Comparison of ENCODE assay signal across 15 cellular contexts in the genomic region with DNA sequence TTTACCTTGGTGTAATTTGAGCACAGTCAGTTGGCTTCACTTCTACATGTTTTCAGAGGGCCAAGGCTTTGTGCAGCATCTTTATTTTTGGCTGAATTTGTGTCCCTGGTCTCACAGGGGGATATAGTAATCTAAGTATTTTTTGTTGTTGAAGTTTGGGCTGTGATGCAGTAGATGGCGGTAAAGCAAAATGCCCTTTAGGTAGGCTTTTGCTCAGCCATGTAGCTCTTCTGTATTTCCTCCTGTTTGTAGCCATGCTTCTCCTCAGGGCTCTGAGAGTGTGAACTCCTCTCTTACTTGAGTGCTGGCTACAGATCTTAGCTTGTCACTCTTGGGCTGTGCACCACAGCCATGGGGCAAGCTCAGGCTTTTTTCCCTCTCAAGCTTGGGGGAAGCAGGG.
DNase-seq lines count a peak whose midpoint lies in the region; ATAC-seq and TF ChIP-seq lines count a peak whose summit lies in the region.
"Had no signal": no experiment of that assay in that cellular context is flagged by ENCODE, and none has a peak within 500 bp of the region (broad histone marks: within the 10 kb centered on the region; RNA-seq: fewer than 3 reads in every experiment).

No MANE protein-coding gene starts in this region.

- H3K27ac Mint-ChIP-seq in natural killer cell treated with Interleukin-12 subunit alpha and Interleukin-12 subunit beta and Interleukin-15 and Interleukin-18, amount 100 ng/mL, for 72 hours, result no peak overlapping the region
- H3K27ac Mint-ChIP-seq: activated CD4-positive, alpha-beta T cell treated with anti-CD3 and anti-CD28 coated beads, Interleukin-2, amount 10 ng/mL, durations not matched to agents 24 days and 14 days had no signal

- no peak overlapping the region for H3K4me3 Mint-ChIP-seq in natural killer cell treated with Interleukin-12 subunit alpha and Interleukin-12 subunit beta and Interleukin-15 and Interleukin-18, amount 100 ng/mL, for 72 hours
- H3K4me3 Mint-ChIP-seq: activated CD4-positive, alpha-beta T cell treated with anti-CD3 and anti-CD28 coated beads, Interleukin-2, amount 10 ng/mL, durations not matched to agents 24 days and 14 days had no signal

- no peaks in the 10 kb centered on the region for H3K27me3 Mint-ChIP-seq in natural killer cell treated with Interleukin-12 subunit alpha and Interleukin-12 subunit beta and Interleukin-15 and Interleukin-18, amount 100 ng/mL, for 72 hours
- H3K27me3 Mint-ChIP-seq: activated CD4-positive, alpha-beta T cell treated with anti-CD3 and anti-CD28 coated beads, Interleukin-2, amount 10 ng/mL, durations not matched to agents 24 days and 14 days had no signal

- no peak for TF ChIP-seq POLR2A in NB4 (IDR thresholded peaks at IDR 0.05; ENCODE audit: extremely low read depth, insufficient read length)

- no peaks in the 10 kb centered on the region for H3K36me3 Mint-ChIP-seq in natural killer cell treated with Interleukin-12 subunit alpha and Interleukin-12 subunit beta and Interleukin-15 and Interleukin-18, amount 100 ng/mL, for 72 hours

- peak; percentile 9 to 40 for ATAC-seq in natural killer cell treated with Interleukin-12 subunit alpha and Interleukin-12 subunit beta and Interleukin-15 and Interleukin-18, amount 100 ng/mL, for 72 hours
- ATAC-seq in GM19463 (IDR thresholded peaks at IDR 0.05; ENCODE audit: unreplicated experiment), result no peak
- no peak for ATAC-seq in HG03571 (IDR thresholded peaks at IDR 0.05; ENCODE audit: unreplicated experiment)
- ATAC-seq: mucosa of descending colon had no signal

- no peak overlapping the region for H3K4me3 ChIP-seq in NB4 (ENCODE audit: low read depth, low read length)
- H3K4me3 ChIP-seq: mucosa of descending colon, right lobe of liver, SJCRH30, upper lobe of right lung had no signal

- H3K4me1 Mint-ChIP-seq in natural killer cell treated with Interleukin-12 subunit alpha and Interleukin-12 subunit beta and Interleukin-15 and Interleukin-18, amount 100 ng/mL, for 72 hours (ENCODE audit: low read depth in 2 of 2), result peaks cover 4 to 6% of the 10 kb centered on the region in 2 donors
- H3K4me1 Mint-ChIP-seq: activated CD4-positive, alpha-beta T cell treated with anti-CD3 and anti-CD28 coated beads, Interleukin-2, amount 10 ng/mL, durations not matched to agents 24 days and 14 days had no signal

- no peaks in the 10 kb centered on the region for H3K9me3 Mint-ChIP-seq in natural killer cell treated with Interleukin-12 subunit alpha and Interleukin-12 subunit beta and Interleukin-15 and Interleukin-18, amount 100 ng/mL, for 72 hours
- H3K9me3 Mint-ChIP-seq: activated CD4-positive, alpha-beta T cell treated with anti-CD3 and anti-CD28 coated beads, Interleukin-2, amount 10 ng/mL, durations not matched to agents 24 days and 14 days had no signal

- no peak for TF ChIP-seq CTCF in NB4 (IDR thresholded peaks at IDR 0.05; ENCODE audit: low read depth, low read length)

- DNase-seq in GDM1 (lab: John Stamatoyannopoulos, UW), result peak; percentile 13
- DNase-seq in NB4 (ENCODE audit: low read depth), result peak; percentile 33
- peak; percentile 14 for DNase-seq in cerebellar cortex (ENCODE audit: low spot score)
- no peak for DNase-seq in natural killer cell treated with Interleukin-12 subunit alpha and Interleukin-12 subunit beta and Interleukin-15 and Interleukin-18, amount 100 ng/mL, for 72 hours (ENCODE audit: low spot score)
- no peak for DNase-seq in caudate nucleus (lab: John Stamatoyannopoulos, UW)
- no peak for DNase-seq in stimulated activated naive CD4-positive, alpha-beta T cell (lab: John Stamatoyannopoulos, UW)
- DNase-seq: activated CD4-positive, alpha-beta T cell treated with anti-CD3 and anti-CD28 coated beads, Interleukin-2, amount 10 ng/mL, durations not matched to agents 24 days and 14 days; activated naive CD4-positive, alpha-beta T cell treated with Interleukin-2 at 50 U/mL for 16 hours; mucosa of descending colon; NCI-H2029 treated with DMSO at 0.1 percent for 48 hours; right lobe of liver; SJCRH30; upper lobe of right lung had no signal

- H3K27ac ChIP-seq in caudate nucleus (ENCODE audit: low read depth, low read length), result no peak overlapping the region
- H3K27ac ChIP-seq: right lobe of liver, upper lobe of right lung had no signal

Comparison
In these comparisons a context has a peak if more than half of its experiments do, and no peak if none do; other contexts are left out.
1. DNase-seq: peak in GDM1 (single experiment), NB4 (single experiment) and cerebellar cortex (single experiment); none in natural killer cell treated with Interleukin-12 subunit alpha and Interleukin-12 subunit beta and Interleukin-15 and Interleukin-18, amount 100 ng/mL, for 72 hours (single experiment), caudate nucleus (0 of 61) and stimulated activated naive CD4-positive, alpha-beta T cell (0 of 6).
2. ATAC-seq: peak in natural killer cell treated with Interleukin-12 subunit alpha and Interleukin-12 subunit beta and Interleukin-15 and Interleukin-18, amount 100 ng/mL, for 72 hours (2 of 2); none in GM19463 (single experiment) and HG03571 (single experiment).